21 cellular contexts compared by ENCODE assay signal in genomic region chr3:143697975-143698374, GRCh38.
DNase-seq lines count a peak whose midpoint lies in the region; ATAC-seq and TF ChIP-seq lines count a peak whose summit lies in the region.
"Had no signal": no experiment of that assay in that cellular context is flagged by ENCODE, and none has a peak within 500 bp of the region (broad histone marks: within the 10 kb centered on the region; RNA-seq: fewer than 3 reads in every experiment).

No MANE protein-coding gene starts in this region.

- no peaks in the 10 kb centered on the region for H3K79me2 ChIP-seq in HCT116 (ENCODE audit: insufficient read depth, low read length)

- peak; percentile 27; the same call in 1 of the 2 replicates for TF ChIP-seq RAD21 in HCT116 (IDR thresholded peaks at IDR 0.05; ENCODE audit: low read depth)

- no peak overlapping the region for H3K9ac ChIP-seq in HCT116 (ENCODE audit: low read length)

- no peaks in the 10 kb centered on the region for H3K9me3 ChIP-seq in HCT116 (ENCODE audit: control insufficient read depth in 1 of 2, insufficient read depth in 1 of 2, low read depth in 1 of 2, low read length in 2 of 2)
- H3K9me3 ChIP-seq: stomach had no signal

- intact Hi-C loops in HCT116 (cut with micrococcal nuclease) = no loop called here

- H3K27me3 Mint-ChIP-seq in chondrocyte (ENCODE audit: low read depth) = peaks cover 3% of the 10 kb centered on the region
- H3K27me3 Mint-ChIP-seq: CD4-positive, alpha-beta memory T cell had no signal

- in situ Hi-C loops in SK-MEL-5 (cut with HindIII; ENCODE audit: low pct_unique_long_range_greater_than_20kb, low sequenced_read_pairs) = no loop called here

- no peaks in the 10 kb centered on the region for H3K36me3 Mint-ChIP-seq in chondrocyte (ENCODE audit: low read depth)

- TF ChIP-seq CTCF in HCT116 (IDR thresholded peaks at IDR 0.05 in 2 of 3, conservative IDR thresholded peaks at IDR 0.05 in 1 of 3; ENCODE audit: borderline replicate concordance in 1 of 3, insufficient read depth in 1 of 3, low read depth in 2 of 3, low read length in 2 of 3) (no peak; a peak in 1 of 6 replicates), fibroblast of mammary gland (conservative IDR thresholded peaks at IDR 0.05; ENCODE audit: control insufficient read depth, insufficient read depth, low read depth, low read length) (peak; percentile 10), chondrocyte (IDR thresholded peaks at IDR 0.05) (no peak)

- H4K20me1 ChIP-seq in HCT116 (ENCODE audit: insufficient read depth) = no peaks in the 10 kb centered on the region

- POLR2A ChIA-PET in HCT116 (lab: Charles Lee) = no interaction called here

- no peaks in the 10 kb centered on the region for H3K4me1 ChIP-seq in HCT116 (ENCODE audit: control insufficient read depth in 1 of 2, insufficient read depth in 2 of 2, low read length in 2 of 2)
- H3K4me1 ChIP-seq: foreskin keratinocyte, stomach had no signal

- peak; percentile 60; the same call in 1 of the 2 replicates for ATAC-seq in HCT116
- no peak for ATAC-seq in HG03095 (IDR thresholded peaks at IDR 0.05; ENCODE audit: unreplicated experiment)
- ATAC-seq: activated naive CD4-positive, alpha-beta T cell treated with anti-CD3 and anti-CD28 coated beads, Interleukin-2, amount 50 U/mL, for 72 hours; foreskin keratinocyte; GM12878 had no signal

- H3K4me1 Mint-ChIP-seq in chondrocyte (ENCODE audit: low read depth) = peaks cover 4% of the 10 kb centered on the region
- H3K4me1 Mint-ChIP-seq: immature natural killer cell had no signal

- no peak overlapping the region for H3K4me2 ChIP-seq in HCT116 (ENCODE audit: low read length)
- H3K4me2 ChIP-seq: smooth muscle cell had no signal

- H3K4me3 Mint-ChIP-seq in chondrocyte (ENCODE audit: unreplicated experiment) = no peak overlapping the region
- H3K4me3 Mint-ChIP-seq: CD4-positive, alpha-beta memory T cell; immature natural killer cell had no signal

- no peak overlapping the region for H3K27ac Mint-ChIP-seq in chondrocyte (ENCODE audit: unreplicated experiment)
- H3K27ac Mint-ChIP-seq: activated naive CD4-positive, alpha-beta T cell treated with anti-CD3 and anti-CD28 coated beads, Interleukin-2, amount 50 U/mL, for 72 hours; CD4-positive, alpha-beta memory T cell; immature natural killer cell had no signal

- 0 out of 2 replicates have a peak, but pooled peaks cover 6% of the 10 kb centered on the region for H3K27me3 ChIP-seq in HCT116 (ENCODE audit: insufficient read depth, low read length)
- H3K27me3 ChIP-seq: foreskin keratinocyte, stomach had no signal

- H2AFZ ChIP-seq in HCT116 (ENCODE audit: low read depth, low read length, poor library complexity, severe bottlenecking) = no peak overlapping the region

- H3K4me3 ChIP-seq in HCT116 (replicated peaks in 1 of 2; ENCODE audit: low read depth in 1 of 2, low read length in 2 of 2) (no peak overlapping the region), fibroblast of mammary gland (ENCODE audit: control insufficient read depth, low read depth, low read length) (no peak overlapping the region)
- H3K4me3 ChIP-seq: GM12878, smooth muscle cell, stomach had no signal

- RAD21 ChIA-PET in HCT116 (lab: Charles Lee; ENCODE audit: low non-redundant PET in 1 of 2, low total read pairs in 2 of 2, uncharacterized antibody in 2 of 2, unreplicated experiment in 2 of 2) = no interaction called here

- BruUV-seq in HCT116 (replicated peaks; lab: Mats Ljungman, UMichigan) = no TSS peak

- CTCF ChIA-PET in HCT116 (lab: Charles Lee) = interaction anchor here (1.6 kb wide), 1 partner anchor 24 kb away, joined by 6 read pairs; no protein-coding TSS in a partner anchor

- H3K9me3 Mint-ChIP-seq in chondrocyte (ENCODE audit: low read depth) = peaks cover 2% of the 10 kb centered on the region
- H3K9me3 Mint-ChIP-seq: immature natural killer cell had no signal

- no peak overlapping the region for H3K27ac ChIP-seq in HCT116 (ENCODE audit: low read depth, low read length)
- H3K27ac ChIP-seq: foreskin keratinocyte, stomach had no signal

- H3K36me3 ChIP-seq in HCT116 (ENCODE audit: control insufficient read depth in 1 of 2, insufficient read depth in 2 of 2, low read length in 2 of 2) = no peaks in the 10 kb centered on the region
- H3K36me3 ChIP-seq: stomach had no signal

- DNase-seq in Ammon's horn (ENCODE audit: low spot score) (peak; percentile 31), HCT116 (ENCODE audit: low read depth, low spot score) (peak; percentile 7), SK-MEL-5 (ENCODE audit: low read depth, low spot score) (peak; percentile 5), fibroblast of mammary gland (ENCODE audit: low read depth) (peak; percentile 54), chondrocyte (ENCODE audit: low spot score) (no peak), MV-4-11 (lab: John Stamatoyannopoulos, UW) (no peak), dermis blood vessel endothelial cell (no peak)
- DNase-seq: CD4-positive, alpha-beta memory T cell; foreskin keratinocyte; immature natural killer cell; Kasumi-1; NCI-H1694; NCI-H774; stimulated activated CD4-positive, alpha-beta T cell treated with anti-CD3 and anti-CD28 coated beads, Interleukin-4, amount 100 ng/mL, for 1 hour; stomach; T-helper 9 cell; trophoblast cell had no signal

- TF ChIP-seq POLR2A in HCT116 (IDR thresholded peaks at IDR 0.05; ENCODE audit: borderline replicate concordance, extremely low read depth, insufficient read depth, insufficient read length) = no peak

- H3K9me2 ChIP-seq in HCT116 (ENCODE audit: insufficient read depth) = no peaks in the 10 kb centered on the region

TF ChIP-seq in HCT116, 20 proteins besides CTCF, POLR2A, EP300 and RAD21:
- no peak for TF ChIP-seq SIN3A (IDR thresholded peaks at IDR 0.05; ENCODE audit: low read depth)
- TF ChIP-seq EGR1 (IDR thresholded peaks at IDR 0.05; ENCODE audit: low read depth) = no peak
- no peak for TF ChIP-seq REST (IDR thresholded peaks at IDR 0.05; ENCODE audit: low read depth)
- no peak for TF ChIP-seq SP1 (IDR thresholded peaks at IDR 0.05; ENCODE audit: low read depth)
- no peak for TF ChIP-seq EZH2 (IDR thresholded peaks at IDR 0.05)
- no peak for TF ChIP-seq ELF1 (IDR thresholded peaks at IDR 0.05; ENCODE audit: borderline replicate concordance, low read depth)
- no peak for TF ChIP-seq MAX (IDR thresholded peaks at IDR 0.05)
- no peak for TF ChIP-seq POLR2AphosphoS5 (IDR thresholded peaks at IDR 0.05; ENCODE audit: low read depth, low read length)
TF ChIP-seq in HCT116: peak in this region for 0.

Comparison
In these comparisons a context has a peak if more than half of its experiments do, and no peak if none do; other contexts are left out.
1. DNase-seq: peak in Ammon's horn (single experiment), HCT116 (single experiment), SK-MEL-5 (single experiment) and fibroblast of mammary gland (single experiment); none in chondrocyte (single experiment), MV-4-11 (single experiment) and dermis blood vessel endothelial cell (single experiment).